ENCODE assay signal across 10 cellular contexts in the genomic region with DNA sequence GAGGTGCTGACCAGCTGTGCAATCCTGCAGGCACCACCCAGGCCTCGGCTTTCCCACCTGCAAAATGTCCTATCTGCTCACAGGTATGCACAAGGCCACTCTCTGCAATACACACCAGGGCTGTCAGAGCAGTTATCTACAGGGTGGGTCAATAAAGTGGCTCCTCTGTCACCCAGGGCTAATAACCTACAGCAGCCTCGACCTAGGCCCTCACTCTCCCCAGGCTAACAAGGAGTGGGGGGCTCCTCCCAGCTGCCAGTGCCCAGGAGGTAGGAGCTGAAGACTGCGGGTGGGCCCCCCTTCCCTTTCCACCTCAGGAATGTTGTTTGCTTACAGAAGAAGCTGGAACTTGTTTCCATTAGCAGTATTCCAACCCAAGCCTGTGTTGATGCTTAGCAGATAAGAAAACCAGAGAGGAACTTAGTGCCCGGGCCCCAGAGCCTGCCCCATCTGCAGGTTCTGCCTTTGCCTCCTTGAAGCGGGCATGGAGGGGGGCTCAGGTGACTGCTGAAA. TPM values are rescaled to one million over a fixed set of nuclear protein-coding genes. Genes with fewer than 3 reads are reported as not detected.
A peak's percentile ranks its signal among the peaks of the same experiment; 100 is the strongest.
DNase-seq lines count a peak whose midpoint lies in the region; ATAC-seq and TF ChIP-seq lines count a peak whose summit lies in the region.
"Had no signal": no experiment of that assay in that cellular context is flagged by ENCODE, and none has a peak within 500 bp of the region (broad histone marks: within the 10 kb centered on the region; RNA-seq: fewer than 3 reads in every experiment).

No MANE protein-coding gene starts in this region.

- H3K36me3 ChIP-seq in left ventricle myocardium inferior (peaks cover 5% of the 10 kb centered on the region), breast epithelium (no peaks in the 10 kb centered on the region), mucosa of stomach (ENCODE audit: control insufficient read depth, insufficient read depth, low read length) (no peaks in the 10 kb centered on the region), uterus (no peaks in the 10 kb centered on the region)

- no peak for ATAC-seq in left ventricle myocardium superior
- ATAC-seq in HG02973 (IDR thresholded peaks at IDR 0.05; ENCODE audit: unreplicated experiment): no peak

- H3K4me1 ChIP-seq in left ventricle myocardium inferior (peaks cover 99% of the 10 kb centered on the region), breast epithelium (peaks cover 48 to 70% of the 10 kb centered on the region in 2 donors), mucosa of stomach (ENCODE audit: control insufficient read depth, insufficient read depth, low read length) (peaks cover 85% of the 10 kb centered on the region), uterus (peaks cover 23 to 67% of the 10 kb centered on the region in 2 donors)

- no peak for TF ChIP-seq CTCF in left ventricle myocardium inferior (IDR thresholded peaks at IDR 0.05; ENCODE audit: borderline replicate concordance)
- no peak for TF ChIP-seq CTCF in breast epithelium (IDR thresholded peaks at IDR 0.05)
- no peak for TF ChIP-seq CTCF in uterus (IDR thresholded peaks at IDR 0.05)

- H3K9me3 ChIP-seq in left ventricle myocardium inferior (replicated peaks): no peaks in the 10 kb centered on the region
- no peaks in the 10 kb centered on the region for H3K9me3 ChIP-seq in breast epithelium
- no peaks in the 10 kb centered on the region for H3K9me3 ChIP-seq in mucosa of stomach (ENCODE audit: control insufficient read depth, low read length)
- H3K9me3 ChIP-seq in uterus: no peaks in the 10 kb centered on the region

- no peak for DNase-seq in left ventricle myocardium inferior
- DNase-seq in left ventricle myocardium superior: no peak
- DNase-seq in breast epithelium (ENCODE audit: low spot score in 2 of 2): no peak
- DNase-seq in uterus: no peak
- no peak for DNase-seq in NCI-H146 treated with DMSO at 0.1 percent for 48 hours (lab: John Stamatoyannopoulos, UW; ENCODE audit: unreplicated experiment)
- DNase-seq in NCI-H2081 treated with DMSO at 0.1 percent for 48 hours (lab: John Stamatoyannopoulos, UW): no peak
- DNase-seq: activated CD4-positive, alpha-beta T cell treated with anti-CD3 and anti-CD28 coated beads for 48 hours; stimulated activated CD4-positive, alpha-beta T cell treated with anti-CD3 and anti-CD28 coated beads, Interleukin-4, amount 100 ng/mL, for 1 hour had no signal

- H3K27ac ChIP-seq in left ventricle myocardium inferior (replicated peaks): peak overlapping the region; percentile 100
- H3K27ac ChIP-seq in breast epithelium: peak overlapping the region; percentile 92
- peak overlapping the region; percentile 96 to 98 for H3K27ac ChIP-seq in uterus

- no peaks in the 10 kb centered on the region for H3K27me3 ChIP-seq in left ventricle myocardium inferior (ENCODE audit: low read depth)
- no peaks in the 10 kb centered on the region for H3K27me3 ChIP-seq in breast epithelium
- H3K27me3 ChIP-seq in mucosa of stomach (ENCODE audit: control insufficient read depth, insufficient read depth, low read length): no peaks in the 10 kb centered on the region
- no peaks in the 10 kb centered on the region for H3K27me3 ChIP-seq in uterus

- H3K4me3 ChIP-seq in left ventricle myocardium inferior: peak overlapping the region; percentile 15
- H3K4me3 ChIP-seq in breast epithelium: peak overlapping the region in 2 of 3 donors; percentile 9 to 49
- no peak overlapping the region for H3K4me3 ChIP-seq in mucosa of stomach (ENCODE audit: low read length)
- no peak overlapping the region for H3K4me3 ChIP-seq in uterus

- intact Hi-C loops in left ventricle myocardium inferior (cut with micrococcal nuclease) (no loop called here), left ventricle myocardium superior (cut with micrococcal nuclease) (loop anchor here (1.0 kb wide), 1 partner anchor 24 kb away; no protein-coding TSS in a partner anchor), breast epithelium (cut with DNase I; ENCODE audit: low total_unique reads) (no loop called here), uterus (cut with DNase I; ENCODE audit: low total_unique reads) (no loop called here)

- TF ChIP-seq POLR2A in breast epithelium (IDR thresholded peaks at IDR 0.05) (no peak), uterus (IDR thresholded peaks at IDR 0.05) (no peak)

- peak overlapping the region; percentile 31 for H3K9ac ChIP-seq in mucosa of stomach (ENCODE audit: low read length)

RNA-seq across cellular contexts. Expression of a gene that starts 26.8 kb away (rescaled TPM):
- total RNA-seq in left ventricle myocardium inferior (150 TPM), left ventricle myocardium superior (161 TPM), breast epithelium (100 to 1,000 TPM; 169 to 392 (median 268) TPM), uterus (1,000 to 10,000 TPM in 1 of 4 donors, 100 to 1,000 TPM in 3; 215 to 1,171 (median 400) TPM)

Comparison
In these comparisons a context has a peak if more than half of its experiments do, and no peak if none do; other contexts are left out.
1. H3K4me3 ChIP-seq: peak in left ventricle myocardium inferior (single experiment) and breast epithelium (2 of 3); none in mucosa of stomach (single experiment) and uterus (0 of 2).
2. Peak in every context shown above with its lines, with median percentiles within 50 percentile points of each other: H3K27ac ChIP-seq.